Comparison of ENCODE assay signal across 1 cellular context in the genomic region with DNA sequence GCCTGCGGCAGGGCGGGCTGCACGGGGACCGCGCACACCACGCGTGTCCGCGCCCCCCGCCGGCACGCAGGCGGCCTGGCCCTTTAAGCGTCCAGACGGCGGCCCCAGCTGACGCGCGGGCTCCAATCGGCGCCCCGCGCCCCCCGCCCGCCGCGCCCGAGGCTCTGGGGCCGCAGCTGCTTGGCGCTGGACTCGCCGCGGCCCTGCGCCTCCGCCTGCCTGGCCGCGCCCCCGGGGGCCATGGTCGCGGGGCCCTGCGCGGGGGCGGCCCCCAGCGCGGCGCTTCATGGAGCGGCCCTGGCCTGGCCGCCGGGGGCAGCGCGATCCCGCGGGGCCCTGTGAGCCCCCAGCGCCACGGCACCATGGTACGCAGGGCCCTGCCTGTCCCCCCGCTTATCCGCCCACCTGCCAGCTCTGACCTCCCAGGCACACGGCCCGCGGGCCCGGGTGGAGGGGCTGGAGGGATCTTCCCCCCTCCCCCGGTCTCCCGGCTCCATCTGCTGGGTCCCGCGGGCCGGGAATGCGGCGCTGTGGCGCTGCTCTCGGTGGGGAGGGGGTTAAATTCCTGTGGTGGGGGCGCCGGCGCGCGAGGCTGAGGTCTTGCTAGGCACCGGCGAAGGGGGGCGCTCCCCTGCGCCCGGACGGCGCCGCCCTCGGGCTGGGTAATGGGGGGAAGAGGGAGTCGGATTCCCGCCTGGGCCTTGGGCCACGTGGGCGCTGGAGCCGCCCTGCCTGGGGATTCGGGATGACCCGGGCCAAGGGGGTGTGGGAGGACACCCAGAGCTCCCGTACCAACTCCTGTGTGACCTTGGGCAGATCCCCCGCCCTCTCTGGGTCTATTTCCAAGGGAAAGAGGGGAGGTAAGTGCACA.
A peak's percentile ranks its signal among the peaks of the same experiment; 100 is the strongest.
TF ChIP-seq lines count a peak whose summit lies in the region.

No MANE protein-coding gene starts in this region.

TF ChIP-seq in HepG2, 621 proteins besides CTCF, POLR2A, EP300 and RAD21 (continued from another document and continues in another):
- TF ChIP-seq ISL2 (CRISPR knock-in tag; IDR thresholded peaks at IDR 0.05) (peak; percentile 26; the same call in 1 of the 2 replicates), PPARG (CRISPR knock-in tag; conservative IDR thresholded peaks at IDR 0.05) (no peak), ZNF136 (CRISPR knock-in tag; IDR thresholded peaks at IDR 0.05; ENCODE audit: low read depth) (0 out of 2 replicates have a peak, but pooled peaks have one; percentile 11), NR2C2 (CRISPR knock-in tag; IDR thresholded peaks at IDR 0.05; ENCODE audit: borderline replicate concordance) (peak; percentile 34), RORA (CRISPR knock-in tag; IDR thresholded peaks at IDR 0.05) (no peak), HNRNPLL (IDR thresholded peaks at IDR 0.05; ENCODE audit: low read depth, low read length, poor library complexity, severe bottlenecking) (peak; percentile 30), SALL2 (CRISPR knock-in tag; IDR thresholded peaks at IDR 0.05) (no peak; the same call in 1 of the 2 replicates), ZNF446 (CRISPR knock-in tag; IDR thresholded peaks at IDR 0.05) (no peak), ASH2L (IDR thresholded peaks at IDR 0.05; ENCODE audit: insufficient read length, low read depth, low read length) (peak; percentile 32), ZSCAN25 (CRISPR knock-in tag; IDR thresholded peaks at IDR 0.05) (no peak), MEIS2 (CRISPR knock-in tag; IDR thresholded peaks at IDR 0.05) (no peak), ZNF780A (CRISPR knock-in tag; IDR thresholded peaks at IDR 0.05) (no peak), RBFOX2 (IDR thresholded peaks at IDR 0.05; ENCODE audit: low read depth, low read length) (peak; percentile 65), KLF12 (CRISPR knock-in tag; IDR thresholded peaks at IDR 0.05; ENCODE audit: borderline replicate concordance) (no peak), KLF11 (CRISPR knock-in tag; IDR thresholded peaks at IDR 0.05) (no peak), ZNF101 (CRISPR knock-in tag; IDR thresholded peaks at IDR 0.05; ENCODE audit: borderline replicate concordance, low read depth) (no peak), MTA1 (CRISPR knock-in tag; IDR thresholded peaks at IDR 0.05; ENCODE audit: borderline replicate concordance) (0 out of 2 replicates have a peak, but pooled peaks have one; percentile 21), ZNF644 (CRISPR knock-in tag; IDR thresholded peaks at IDR 0.05; ENCODE audit: low read depth) (0 out of 2 replicates have a peak, but pooled peaks have one; percentile 9), AGO2 (optimal IDR thresholded peaks at IDR 0.05; ENCODE audit: low read depth, low read length) (peak; percentile 38), SP4 (CRISPR knock-in tag; IDR thresholded peaks at IDR 0.05) (peak; percentile 12; the same call in 1 of the 2 replicates), HOXA9 (CRISPR knock-in tag; IDR thresholded peaks at IDR 0.05; ENCODE audit: borderline replicate concordance) (no peak)
- TF ChIP-seq, protein P1, sequence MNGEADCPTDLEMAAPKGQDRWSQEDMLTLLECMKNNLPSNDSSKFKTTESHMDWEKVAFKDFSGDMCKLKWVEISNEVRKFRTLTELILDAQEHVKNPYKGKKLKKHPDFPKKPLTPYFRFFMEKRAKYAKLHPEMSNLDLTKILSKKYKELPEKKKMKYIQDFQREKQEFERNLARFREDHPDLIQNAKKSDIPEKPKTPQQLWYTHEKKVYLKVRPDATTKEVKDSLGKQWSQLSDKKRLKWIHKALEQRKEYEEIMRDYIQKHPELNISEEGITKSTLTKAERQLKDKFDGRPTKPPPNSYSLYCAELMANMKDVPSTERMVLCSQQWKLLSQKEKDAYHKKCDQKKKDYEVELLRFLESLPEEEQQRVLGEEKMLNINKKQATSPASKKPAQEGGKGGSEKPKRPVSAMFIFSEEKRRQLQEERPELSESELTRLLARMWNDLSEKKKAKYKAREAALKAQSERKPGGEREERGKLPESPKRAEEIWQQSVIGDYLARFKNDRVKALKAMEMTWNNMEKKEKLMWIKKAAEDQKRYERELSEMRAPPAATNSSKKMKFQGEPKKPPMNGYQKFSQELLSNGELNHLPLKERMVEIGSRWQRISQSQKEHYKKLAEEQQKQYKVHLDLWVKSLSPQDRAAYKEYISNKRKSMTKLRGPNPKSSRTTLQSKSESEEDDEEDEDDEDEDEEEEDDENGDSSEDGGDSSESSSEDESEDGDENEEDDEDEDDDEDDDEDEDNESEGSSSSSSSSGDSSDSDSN (CRISPR knock-in tag; IDR thresholded peaks at IDR 0.05) = no peak; the same call in 1 of the 2 replicates
- TF ChIP-seq, protein P2, sequence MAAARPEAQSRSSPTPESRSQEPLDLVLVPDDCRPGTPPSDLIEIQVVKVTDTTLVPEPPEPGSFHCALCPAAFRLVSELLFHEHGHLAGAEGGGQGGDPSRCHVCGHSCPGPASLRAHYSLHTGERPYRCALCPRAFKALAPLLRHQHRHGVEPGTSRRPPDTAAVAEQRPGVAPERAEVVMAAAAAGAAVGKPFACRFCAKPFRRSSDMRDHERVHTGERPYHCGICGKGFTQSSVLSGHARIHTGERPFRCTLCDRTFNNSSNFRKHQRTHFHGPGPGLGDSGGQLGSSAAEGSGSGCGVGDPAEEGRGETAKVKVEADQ (CRISPR knock-in tag; IDR thresholded peaks at IDR 0.05; ENCODE audit: borderline replicate concordance) = peak; percentile 55; the same call in 1 of the 2 replicates
- TF ChIP-seq, protein P3, sequence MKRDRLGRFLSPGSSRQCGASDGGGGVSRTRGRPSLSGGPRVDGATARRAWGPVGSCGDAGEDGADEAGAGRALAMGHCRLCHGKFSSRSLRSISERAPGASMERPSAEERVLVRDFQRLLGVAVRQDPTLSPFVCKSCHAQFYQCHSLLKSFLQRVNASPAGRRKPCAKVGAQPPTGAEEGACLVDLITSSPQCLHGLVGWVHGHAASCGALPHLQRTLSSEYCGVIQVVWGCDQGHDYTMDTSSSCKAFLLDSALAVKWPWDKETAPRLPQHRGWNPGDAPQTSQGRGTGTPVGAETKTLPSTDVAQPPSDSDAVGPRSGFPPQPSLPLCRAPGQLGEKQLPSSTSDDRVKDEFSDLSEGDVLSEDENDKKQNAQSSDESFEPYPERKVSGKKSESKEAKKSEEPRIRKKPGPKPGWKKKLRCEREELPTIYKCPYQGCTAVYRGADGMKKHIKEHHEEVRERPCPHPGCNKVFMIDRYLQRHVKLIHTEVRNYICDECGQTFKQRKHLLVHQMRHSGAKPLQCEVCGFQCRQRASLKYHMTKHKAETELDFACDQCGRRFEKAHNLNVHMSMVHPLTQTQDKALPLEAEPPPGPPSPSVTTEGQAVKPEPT (CRISPR knock-in tag; IDR thresholded peaks at IDR 0.05; ENCODE audit: low read depth) = no peak
- TF ChIP-seq, protein P4, sequence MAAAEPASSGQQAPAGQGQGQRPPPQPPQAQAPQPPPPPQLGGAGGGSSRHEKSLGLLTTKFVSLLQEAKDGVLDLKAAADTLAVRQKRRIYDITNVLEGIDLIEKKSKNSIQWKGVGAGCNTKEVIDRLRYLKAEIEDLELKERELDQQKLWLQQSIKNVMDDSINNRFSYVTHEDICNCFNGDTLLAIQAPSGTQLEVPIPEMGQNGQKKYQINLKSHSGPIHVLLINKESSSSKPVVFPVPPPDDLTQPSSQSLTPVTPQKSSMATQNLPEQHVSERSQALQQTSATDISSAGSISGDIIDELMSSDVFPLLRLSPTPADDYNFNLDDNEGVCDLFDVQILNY (CRISPR knock-in tag; conservative IDR thresholded peaks at IDR 0.05) = peak; percentile 61
- TF ChIP-seq, protein P5, sequence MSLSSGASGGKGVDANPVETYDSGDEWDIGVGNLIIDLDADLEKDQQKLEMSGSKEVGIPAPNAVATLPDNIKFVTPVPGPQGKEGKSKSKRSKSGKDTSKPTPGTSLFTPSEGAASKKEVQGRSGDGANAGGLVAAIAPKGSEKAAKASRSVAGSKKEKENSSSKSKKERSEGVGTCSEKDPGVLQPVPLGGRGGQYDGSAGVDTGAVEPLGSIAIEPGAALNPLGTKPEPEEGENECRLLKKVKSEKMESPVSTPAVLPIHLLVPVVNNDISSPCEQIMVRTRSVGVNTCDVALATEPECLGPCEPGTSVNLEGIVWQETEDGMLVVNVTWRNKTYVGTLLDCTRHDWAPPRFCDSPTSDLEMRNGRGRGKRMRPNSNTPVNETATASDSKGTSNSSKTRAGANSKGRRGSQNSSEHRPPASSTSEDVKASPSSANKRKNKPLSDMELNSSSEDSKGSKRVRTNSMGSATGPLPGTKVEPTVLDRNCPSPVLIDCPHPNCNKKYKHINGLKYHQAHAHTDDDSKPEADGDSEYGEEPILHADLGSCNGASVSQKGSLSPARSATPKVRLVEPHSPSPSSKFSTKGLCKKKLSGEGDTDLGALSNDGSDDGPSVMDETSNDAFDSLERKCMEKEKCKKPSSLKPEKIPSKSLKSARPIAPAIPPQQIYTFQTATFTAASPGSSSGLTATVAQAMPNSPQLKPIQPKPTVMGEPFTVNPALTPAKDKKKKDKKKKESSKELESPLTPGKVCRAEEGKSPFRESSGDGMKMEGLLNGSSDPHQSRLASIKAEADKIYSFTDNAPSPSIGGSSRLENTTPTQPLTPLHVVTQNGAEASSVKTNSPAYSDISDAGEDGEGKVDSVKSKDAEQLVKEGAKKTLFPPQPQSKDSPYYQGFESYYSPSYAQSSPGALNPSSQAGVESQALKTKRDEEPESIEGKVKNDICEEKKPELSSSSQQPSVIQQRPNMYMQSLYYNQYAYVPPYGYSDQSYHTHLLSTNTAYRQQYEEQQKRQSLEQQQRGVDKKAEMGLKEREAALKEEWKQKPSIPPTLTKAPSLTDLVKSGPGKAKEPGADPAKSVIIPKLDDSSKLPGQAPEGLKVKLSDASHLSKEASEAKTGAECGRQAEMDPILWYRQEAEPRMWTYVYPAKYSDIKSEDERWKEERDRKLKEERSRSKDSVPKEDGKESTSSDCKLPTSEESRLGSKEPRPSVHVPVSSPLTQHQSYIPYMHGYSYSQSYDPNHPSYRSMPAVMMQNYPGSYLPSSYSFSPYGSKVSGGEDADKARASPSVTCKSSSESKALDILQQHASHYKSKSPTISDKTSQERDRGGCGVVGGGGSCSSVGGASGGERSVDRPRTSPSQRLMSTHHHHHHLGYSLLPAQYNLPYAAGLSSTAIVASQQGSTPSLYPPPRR (CRISPR knock-in tag; IDR thresholded peaks at IDR 0.05; ENCODE audit: borderline replicate concordance) = no peak
- TF ChIP-seq, protein P6, sequence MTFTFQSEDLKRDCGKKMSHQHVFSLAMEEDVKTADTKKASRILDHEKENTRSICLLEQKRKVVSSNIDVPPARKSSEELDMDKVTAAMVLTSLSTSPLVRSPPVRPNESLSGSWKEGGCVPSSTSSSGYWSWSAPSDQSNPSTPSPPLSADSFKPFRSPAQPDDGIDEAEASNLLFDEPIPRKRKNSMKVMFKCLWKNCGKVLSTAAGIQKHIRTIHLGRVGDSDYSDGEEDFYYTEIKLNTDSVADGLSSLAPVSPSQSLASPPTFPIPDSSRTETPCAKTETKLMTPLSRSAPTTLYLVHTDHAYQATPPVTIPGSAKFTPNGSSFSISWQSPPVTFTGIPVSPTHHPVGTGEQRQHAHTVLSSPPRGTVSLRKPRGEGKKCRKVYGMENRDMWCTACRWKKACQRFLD (CRISPR knock-in tag; IDR thresholded peaks at IDR 0.05; ENCODE audit: borderline replicate concordance) = 0 out of 2 replicates have a peak, but pooled peaks have one; percentile 46
- TF ChIP-seq, protein P7, sequence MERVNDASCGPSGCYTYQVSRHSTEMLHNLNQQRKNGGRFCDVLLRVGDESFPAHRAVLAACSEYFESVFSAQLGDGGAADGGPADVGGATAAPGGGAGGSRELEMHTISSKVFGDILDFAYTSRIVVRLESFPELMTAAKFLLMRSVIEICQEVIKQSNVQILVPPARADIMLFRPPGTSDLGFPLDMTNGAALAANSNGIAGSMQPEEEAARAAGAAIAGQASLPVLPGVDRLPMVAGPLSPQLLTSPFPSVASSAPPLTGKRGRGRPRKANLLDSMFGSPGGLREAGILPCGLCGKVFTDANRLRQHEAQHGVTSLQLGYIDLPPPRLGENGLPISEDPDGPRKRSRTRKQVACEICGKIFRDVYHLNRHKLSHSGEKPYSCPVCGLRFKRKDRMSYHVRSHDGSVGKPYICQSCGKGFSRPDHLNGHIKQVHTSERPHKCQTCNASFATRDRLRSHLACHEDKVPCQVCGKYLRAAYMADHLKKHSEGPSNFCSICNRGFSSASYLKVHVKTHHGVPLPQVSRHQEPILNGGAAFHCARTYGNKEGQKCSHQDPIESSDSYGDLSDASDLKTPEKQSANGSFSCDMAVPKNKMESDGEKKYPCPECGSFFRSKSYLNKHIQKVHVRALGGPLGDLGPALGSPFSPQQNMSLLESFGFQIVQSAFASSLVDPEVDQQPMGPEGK (CRISPR knock-in tag; IDR thresholded peaks at IDR 0.05) = peak; percentile 79
- TF ChIP-seq, protein P8, sequence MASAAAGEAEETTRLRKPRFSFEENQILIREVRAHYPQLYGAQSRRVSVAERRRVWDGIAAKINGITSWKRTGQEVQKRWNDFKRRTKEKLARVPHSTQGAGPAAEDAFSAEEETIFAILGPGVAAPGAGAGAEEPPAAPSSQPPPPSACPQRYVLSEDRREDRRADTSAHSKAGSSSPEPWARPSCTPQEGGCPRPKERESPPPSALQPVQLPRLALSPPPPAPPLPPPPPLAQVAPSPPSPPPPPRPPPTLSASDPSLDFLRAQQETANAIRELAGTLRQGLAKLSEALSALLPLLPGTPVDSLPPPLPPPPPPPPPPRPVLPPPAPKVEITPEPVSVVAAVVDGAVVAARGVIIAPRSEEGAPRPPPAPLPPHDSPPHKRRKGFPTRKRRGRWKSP (CRISPR knock-in tag; IDR thresholded peaks at IDR 0.05) = no peak
- TF ChIP-seq, protein P9, sequence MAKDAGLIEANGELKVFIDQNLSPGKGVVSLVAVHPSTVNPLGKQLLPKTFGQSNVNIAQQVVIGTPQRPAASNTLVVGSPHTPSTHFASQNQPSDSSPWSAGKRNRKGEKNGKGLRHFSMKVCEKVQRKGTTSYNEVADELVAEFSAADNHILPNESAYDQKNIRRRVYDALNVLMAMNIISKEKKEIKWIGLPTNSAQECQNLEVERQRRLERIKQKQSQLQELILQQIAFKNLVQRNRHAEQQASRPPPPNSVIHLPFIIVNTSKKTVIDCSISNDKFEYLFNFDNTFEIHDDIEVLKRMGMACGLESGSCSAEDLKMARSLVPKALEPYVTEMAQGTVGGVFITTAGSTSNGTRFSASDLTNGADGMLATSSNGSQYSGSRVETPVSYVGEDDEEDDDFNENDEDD (CRISPR knock-in tag; IDR thresholded peaks at IDR 0.05; ENCODE audit: borderline replicate concordance) = peak; percentile 93
- TF ChIP-seq, protein P10, sequence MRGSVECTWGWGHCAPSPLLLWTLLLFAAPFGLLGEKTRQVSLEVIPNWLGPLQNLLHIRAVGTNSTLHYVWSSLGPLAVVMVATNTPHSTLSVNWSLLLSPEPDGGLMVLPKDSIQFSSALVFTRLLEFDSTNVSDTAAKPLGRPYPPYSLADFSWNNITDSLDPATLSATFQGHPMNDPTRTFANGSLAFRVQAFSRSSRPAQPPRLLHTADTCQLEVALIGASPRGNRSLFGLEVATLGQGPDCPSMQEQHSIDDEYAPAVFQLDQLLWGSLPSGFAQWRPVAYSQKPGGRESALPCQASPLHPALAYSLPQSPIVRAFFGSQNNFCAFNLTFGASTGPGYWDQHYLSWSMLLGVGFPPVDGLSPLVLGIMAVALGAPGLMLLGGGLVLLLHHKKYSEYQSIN (CRISPR knock-in tag; IDR thresholded peaks at IDR 0.05; ENCODE audit: borderline replicate concordance) = no peak
- TF ChIP-seq, protein P11, sequence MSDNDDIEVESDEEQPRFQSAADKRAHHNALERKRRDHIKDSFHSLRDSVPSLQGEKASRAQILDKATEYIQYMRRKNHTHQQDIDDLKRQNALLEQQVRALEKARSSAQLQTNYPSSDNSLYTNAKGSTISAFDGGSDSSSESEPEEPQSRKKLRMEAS (IDR thresholded peaks at IDR 0.05) = peak; percentile 90
